Comparison of ENCODE assay signal across 8 cellular contexts in the genomic region with DNA sequence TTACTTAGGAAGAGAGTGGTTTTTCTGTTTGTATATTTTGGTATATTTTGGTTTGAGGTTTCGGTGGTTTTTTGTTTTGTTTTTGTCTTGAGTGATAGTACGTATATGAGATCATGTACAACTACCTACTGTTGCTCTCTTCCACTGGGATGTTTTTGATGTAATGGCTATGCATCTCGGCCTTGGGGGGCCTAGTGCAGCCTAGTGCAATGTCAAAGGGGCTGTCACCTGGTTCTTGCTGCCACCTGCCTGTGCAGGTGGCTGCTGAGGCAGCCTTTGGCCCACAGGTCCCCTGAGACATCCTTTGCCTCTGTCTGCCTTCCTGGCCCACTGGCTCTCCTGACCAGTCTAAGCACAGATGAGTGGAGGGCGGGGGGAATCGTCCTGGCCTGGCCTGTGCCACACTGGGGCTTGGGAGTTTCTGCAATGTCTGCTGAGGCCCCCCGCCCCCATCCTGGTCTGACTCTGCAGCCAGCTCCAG.
DNase-seq lines count a peak whose midpoint lies in the region; ATAC-seq and TF ChIP-seq lines count a peak whose summit lies in the region.

No MANE protein-coding gene starts in this region.

- intact Hi-C loops in esophagus muscularis mucosa (cut with DNase I) = no loop called here

- H3K4me3 ChIP-seq in NB4 (ENCODE audit: low read depth, low read length) = no peak overlapping the region
- H3K4me3 ChIP-seq in esophagus muscularis mucosa = no peak overlapping the region

- no peak overlapping the region for H3K4me3 Mint-ChIP-seq in progenitor cell of endocrine pancreas (ENCODE audit: low read depth)

- TF ChIP-seq EP300 in esophagus muscularis mucosa (IDR thresholded peaks at IDR 0.05) = no peak

- no peak overlapping the region for H3K27ac ChIP-seq in esophagus muscularis mucosa (replicated peaks in 1 of 4)

- no peaks in the 10 kb centered on the region for H3K27me3 ChIP-seq in esophagus muscularis mucosa

- 72% methylated on average over 5 of the region's 6 CpGs for WGBS in esophagus muscularis mucosa

- no peak overlapping the region for H3K27ac Mint-ChIP-seq in progenitor cell of endocrine pancreas

- ATAC-seq in GM21423 (IDR thresholded peaks at IDR 0.05; ENCODE audit: unreplicated experiment) (peak; percentile 54), esophagus mucosa (peak; percentile 27)

- TF ChIP-seq CTCF in GM13977 (IDR thresholded peaks at IDR 0.05; ENCODE audit: extremely low read depth, insufficient read depth, missing control alignments) = no peak
- no peak for TF ChIP-seq CTCF in NB4 (IDR thresholded peaks at IDR 0.05; ENCODE audit: low read depth, low read length)
- no peak for TF ChIP-seq CTCF in esophagus muscularis mucosa (IDR thresholded peaks at IDR 0.05)
- no peak for TF ChIP-seq CTCF in progenitor cell of endocrine pancreas (IDR thresholded peaks at IDR 0.05; ENCODE audit: unreplicated experiment)

- peak; percentile 44 for DNase-seq in GM13977 (ENCODE audit: low spot score)
- DNase-seq in NB4 (ENCODE audit: low read depth) = peak; percentile 58
- DNase-seq in inferior parietal cortex (ENCODE audit: extremely low spot score) = no peak
- no peak for DNase-seq in esophagus muscularis mucosa (ENCODE audit: extremely low spot score)
- no peak for DNase-seq in NCI-H2227 treated with DMSO at 0.1 percent for 48 hours (lab: John Stamatoyannopoulos, UW)
- DNase-seq in progenitor cell of endocrine pancreas (ENCODE audit: low spot score, unreplicated experiment) = no peak

- TF ChIP-seq POLR2A in NB4 (IDR thresholded peaks at IDR 0.05; ENCODE audit: extremely low read depth, insufficient read length) (no peak), esophagus muscularis mucosa (IDR thresholded peaks at IDR 0.05; ENCODE audit: low read depth) (no peak)

- no peaks in the 10 kb centered on the region for H3K36me3 ChIP-seq in esophagus muscularis mucosa

- no peaks in the 10 kb centered on the region for H3K9me3 Mint-ChIP-seq in progenitor cell of endocrine pancreas (ENCODE audit: low read depth)

- in situ Hi-C loops in GM13977 (cut with MboI; ENCODE audit: low pct_unique_long_range_greater_than_20kb, low sequenced_read_pairs, unreplicated experiment) = no loop called here

- no peaks in the 10 kb centered on the region for H3K9me3 ChIP-seq in esophagus muscularis mucosa

- H3K27me3 Mint-ChIP-seq in progenitor cell of endocrine pancreas = no peaks in the 10 kb centered on the region

- H3K4me1 ChIP-seq in esophagus muscularis mucosa = no peaks in the 10 kb centered on the region

- H3K36me3 Mint-ChIP-seq in progenitor cell of endocrine pancreas (ENCODE audit: insufficient read depth) = no peaks in the 10 kb centered on the region

- peaks cover 9% of the 10 kb centered on the region for H3K4me1 Mint-ChIP-seq in progenitor cell of endocrine pancreas (ENCODE audit: low read depth)

Comparison
In these comparisons a context has a peak if more than half of its experiments do, and no peak if none do; other contexts are left out.
1. DNase-seq: peak in GM13977 (single experiment) and NB4 (single experiment); none in inferior parietal cortex (single experiment), esophagus muscularis mucosa (single experiment), NCI-H2227 treated with DMSO at 0.1 percent for 48 hours (single experiment) and progenitor cell of endocrine pancreas (single experiment).